Comparison of ENCODE assay signal across 8 cellular contexts in the genomic region with DNA sequence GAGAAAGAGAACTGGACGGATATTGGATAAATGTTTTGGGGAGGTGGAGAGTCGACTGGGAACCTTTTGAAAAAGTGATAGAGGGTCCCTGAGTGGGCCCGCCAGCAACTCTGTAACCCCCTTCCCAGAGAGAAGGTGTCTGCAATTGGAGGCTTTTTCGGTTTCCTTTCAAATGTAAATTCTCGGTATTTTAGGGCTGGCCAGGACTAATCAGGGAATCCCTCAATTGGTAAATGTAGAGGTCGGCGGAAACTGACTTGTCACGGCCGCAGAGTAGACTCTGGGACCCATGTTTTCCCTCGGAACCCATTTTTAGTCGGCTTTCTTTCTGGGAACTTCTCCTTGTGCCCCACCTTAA. TPM values are rescaled to one million over a fixed set of nuclear protein-coding genes. Genes with fewer than 3 reads are reported as not detected.
DNase-seq lines count a peak whose midpoint lies in the region; TF ChIP-seq lines count a peak whose summit lies in the region.

No MANE protein-coding gene starts in this region.

- no peak for DNase-seq in BJ (ENCODE audit: low read depth)
- no peak for DNase-seq in HFF-Myc (ENCODE audit: extremely low read depth, low read depth)
- peak; percentile 7 to 19 for DNase-seq in lung microvascular endothelial cell (ENCODE audit: low read depth in 2 of 2)
- DNase-seq in T-helper 9 cell, result no peak
- DNase-seq in OCI-M2 (lab: John Stamatoyannopoulos, UW; ENCODE audit: unreplicated experiment), result no peak
- no peak for DNase-seq in stimulated activated CD4-positive, alpha-beta T cell treated with anti-CD3 and anti-CD28 coated beads, Interleukin-2, amount 100 ng/mL, for 48 hours
- no peak for DNase-seq in MV-4-11 (lab: John Stamatoyannopoulos, UW)

- H3K27me3 ChIP-seq in BJ (ENCODE audit: control insufficient read depth, insufficient read depth, low read length), result no peaks in the 10 kb centered on the region

- CTCF ChIA-PET in BJ (lab: Yijun Ruan, JAX), result interaction anchor here (1.3 kb wide), 1 partner anchor 167 kb away, joined by 3 read pairs; no protein-coding TSS in a partner anchor

- peaks cover 0 to 5% (median 0%) of the 10 kb centered on the region in 5 experiments for H3K9me3 Mint-ChIP-seq in brain

- H3K36me3 ChIP-seq in BJ (ENCODE audit: control insufficient read depth, insufficient read depth, low read length), result no peaks in the 10 kb centered on the region

- H3K4me1 Mint-ChIP-seq in brain, result peaks cover 45% of the 10 kb centered on the region

- TF ChIP-seq CTCF in BJ (IDR thresholded peaks at IDR 0.05; ENCODE audit: insufficient read depth, low read depth, low read length), result no peak
- no peak for TF ChIP-seq CTCF in HFF-Myc (IDR thresholded peaks at IDR 0.05; ENCODE audit: low read depth, low read length, missing control alignments)
- no peak for TF ChIP-seq CTCF in brain (conservative IDR thresholded peaks at IDR 0.05)

- H3K27ac Mint-ChIP-seq in brain, result peak overlapping the region; percentile 72 to 95 (median 89)

- POLR2A ChIA-PET in BJ (lab: Charles Lee), result no interaction called here

- H3K4me3 ChIP-seq in BJ (ENCODE audit: low read depth, low read length), result peak overlapping the region; percentile 59
- H3K4me3 ChIP-seq in HFF-Myc (replicated peaks; ENCODE audit: low read depth, low read length), result peak overlapping the region; percentile 95

- peaks cover 4% of the 10 kb centered on the region for H3K27me3 Mint-ChIP-seq in brain

- peak overlapping the region; percentile 95 to 99 (median 95) for H3K4me3 Mint-ChIP-seq in brain

- H3K36me3 Mint-ChIP-seq in brain, result peaks cover 25% of the 10 kb centered on the region

RNA-seq across cellular contexts. Expression of gene CCNB1, which starts 0.5 kb away (rescaled TPM):
- polyA plus RNA-seq in BJ (2011; rRNA removed), result 67.0 and 91.3 TPM in 2 replicates
- polyA minus RNA-seq in BJ (2011; rRNA and poly(A)+ RNA removed), result 22.1 and 31.8 TPM in 2 replicates
- polyA plus RNA-seq in brain (ENCODE audit: insufficient read depth, low read depth, low replicate concordance), result 96.9 TPM
- total RNA-seq in lung microvascular endothelial cell, result 20.4 and 68.2 TPM in 2 replicates

RNA-seq across cellular contexts. Expression of gene CENPH, which starts 21.9 kb away (rescaled TPM):
- polyA plus RNA-seq in BJ (2011; rRNA removed) (6.0 and 7.4 TPM in 2 replicates), brain (ENCODE audit: insufficient read depth, low read depth, low replicate concordance) (38.0 TPM)
- 0.98 and 1.00 TPM in 2 replicates for polyA minus RNA-seq in BJ (2011; rRNA and poly(A)+ RNA removed)
- total RNA-seq in lung microvascular endothelial cell, result 0.99 and 5.7 TPM in 2 replicates

Comparison
In these comparisons a context has a peak if more than half of its experiments do, and no peak if none do; other contexts are left out.
1. DNase-seq: peak in lung microvascular endothelial cell (2 of 2); none in BJ (single experiment), HFF-Myc (single experiment), T-helper 9 cell (single experiment), OCI-M2 (single experiment), stimulated activated CD4-positive, alpha-beta T cell treated with anti-CD3 and anti-CD28 coated beads, Interleukin-2, amount 100 ng/mL, for 48 hours (0 of 2) and MV-4-11 (single experiment).